In the genomic region with DNA sequence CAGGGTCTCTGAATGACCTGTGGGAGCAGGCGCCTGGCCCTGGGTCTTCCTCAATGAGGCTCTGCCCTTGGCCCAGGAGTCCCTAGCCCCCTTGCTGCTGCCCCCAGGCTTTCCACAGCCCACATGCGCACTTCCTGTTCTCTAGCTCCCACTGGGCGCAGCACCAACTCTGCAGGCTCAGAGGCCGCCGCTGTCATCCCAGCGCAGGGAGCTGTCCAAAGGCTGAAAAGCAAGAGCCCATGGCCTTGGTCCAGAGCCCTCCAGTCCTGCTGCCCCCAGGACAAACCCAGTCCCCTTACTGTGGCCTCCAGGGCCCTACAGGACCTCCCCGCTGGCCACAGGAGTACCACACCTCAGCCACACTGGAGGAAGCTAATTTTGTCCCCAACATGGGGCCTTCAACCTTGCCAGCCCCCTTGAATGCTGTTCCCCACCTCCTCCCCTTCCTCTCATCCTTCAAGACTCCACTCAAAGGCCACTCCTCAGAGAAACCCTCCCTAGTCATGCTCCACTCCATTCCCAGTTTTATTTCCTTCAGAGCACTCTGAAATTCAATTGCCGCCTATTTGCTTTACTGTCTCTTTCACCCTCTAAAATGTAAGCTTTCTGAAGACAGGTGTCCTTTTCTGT, we compare ENCODE assay signal across 1 cellular context.
TF ChIP-seq lines count a peak whose summit lies in the region.

No MANE protein-coding gene starts in this region.

TF ChIP-seq in HepG2, 621 proteins besides CTCF, POLR2A, EP300 and RAD21 (continued from another document):
- TF ChIP-seq, protein P1, sequence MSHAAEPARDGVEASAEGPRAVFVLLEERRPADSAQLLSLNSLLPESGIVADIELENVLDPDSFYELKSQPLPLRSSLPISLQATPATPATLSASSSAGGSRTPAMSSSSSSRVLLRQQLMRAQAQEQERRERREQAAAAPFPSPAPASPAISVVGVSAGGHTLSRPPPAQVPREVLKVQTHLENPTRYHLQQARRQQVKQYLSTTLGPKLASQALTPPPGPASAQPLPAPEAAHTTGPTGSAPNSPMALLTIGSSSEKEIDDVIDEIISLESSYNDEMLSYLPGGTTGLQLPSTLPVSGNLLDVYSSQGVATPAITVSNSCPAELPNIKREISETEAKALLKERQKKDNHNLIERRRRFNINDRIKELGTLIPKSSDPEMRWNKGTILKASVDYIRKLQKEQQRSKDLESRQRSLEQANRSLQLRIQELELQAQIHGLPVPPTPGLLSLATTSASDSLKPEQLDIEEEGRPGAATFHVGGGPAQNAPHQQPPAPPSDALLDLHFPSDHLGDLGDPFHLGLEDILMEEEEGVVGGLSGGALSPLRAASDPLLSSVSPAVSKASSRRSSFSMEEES (CRISPR knock-in tag; IDR thresholded peaks at IDR 0.05): peak; percentile 58; the same call in 1 of the 2 replicates
- peak; percentile 47; the same call in 1 of the 2 replicates for TF ChIP-seq RXRB (CRISPR knock-in tag; IDR thresholded peaks at IDR 0.05; ENCODE audit: borderline replicate concordance)
